In the genomic region with DNA sequence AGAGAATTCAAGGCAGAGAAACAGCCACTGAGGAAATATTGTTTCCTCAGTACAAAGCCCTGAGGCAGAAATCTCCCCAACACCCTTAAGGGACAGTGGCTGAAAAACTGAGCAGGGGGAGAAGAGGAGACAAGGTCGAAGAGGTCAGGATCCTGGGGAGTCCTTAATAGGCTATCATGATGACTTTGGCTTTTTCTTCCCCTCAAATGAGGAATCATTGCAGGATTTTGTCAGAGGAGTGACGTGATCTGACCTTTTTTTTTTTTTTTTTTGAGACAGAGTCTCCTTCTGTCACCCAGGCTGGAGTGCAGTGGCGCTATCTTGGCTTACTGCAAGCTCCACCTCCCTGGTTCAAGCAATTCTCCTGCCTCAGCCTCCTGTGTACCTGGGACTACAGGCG, we compare ENCODE assay signal across 11 cellular contexts. TPM values are rescaled to one million over a fixed set of nuclear protein-coding genes. Genes with fewer than 3 reads are reported as not detected.
DNase-seq lines count a peak whose midpoint lies in the region; ATAC-seq, FAIRE-seq and TF ChIP-seq lines count a peak whose summit lies in the region.
"Had no signal": no experiment of that assay in that cellular context is flagged by ENCODE, and none has a peak within 500 bp of the region (broad histone marks: within the 10 kb centered on the region; RNA-seq: fewer than 3 reads in every experiment).

No MANE protein-coding gene starts in this region.

- H3K36me3 Mint-ChIP-seq in stimulated activated naive CD8-positive, alpha-beta T cell treated with anti-CD3 and anti-CD28 coated beads, Interleukin-15, Interleukin-2, amounts not matched to agents 100 ng/mL and 50 ng/mL, for 24 hours (ENCODE audit: low read depth) = peaks cover 52% of the 10 kb centered on the region
- no peaks in the 10 kb centered on the region for H3K36me3 Mint-ChIP-seq in natural killer cell

- WGBS in K562 (ENCODE audit: insufficient coverage, low coverage, missing lambda C conversion rate) = 65% methylated on average over 3 of the region's 4 CpGs

- peaks cover 52% of the 10 kb centered on the region; the same call in 2 of the 3 replicates for H3K36me3 ChIP-seq in K562 (ENCODE audit: control insufficient read depth, insufficient read depth, low read length)

- peaks cover 6% of the 10 kb centered on the region for H3K9me1 ChIP-seq in K562 (ENCODE audit: control insufficient read depth, insufficient read depth, low read length)

- DNase-seq in stimulated activated naive CD8-positive, alpha-beta T cell treated with anti-CD3 and anti-CD28 coated beads, Interleukin-15, amount 100 ng/mL, for 72 hours = no peak
- DNase-seq in K562 (ENCODE audit: extremely low read depth in 1 of 4, low spot score in 3 of 4) (no peak), natural killer cell (no peak), DMS153 (lab: John Stamatoyannopoulos, UW) (no peak), NCI-H774 (lab: John Stamatoyannopoulos, UW) (no peak)
- DNase-seq: naive B cell, spleen had no signal

- no peaks in the 10 kb centered on the region for H3K9me3 ChIP-seq in K562 (replicated peaks; ENCODE audit: control insufficient read depth, insufficient read depth, low read depth, low read length)
- H3K9me3 ChIP-seq: spleen had no signal

- peaks cover 66% of the 10 kb centered on the region for H3K79me2 ChIP-seq in K562 (ENCODE audit: control insufficient read depth, insufficient read depth, low read length)

- H3K27ac ChIP-seq in K562 (ENCODE audit: extremely low read depth, low read depth, low read length) = 0 out of 3 replicates have a peak overlapping the region, but pooled peaks have one; percentile 17

- POLR2A ChIA-PET in K562 (lab: Yijun Ruan, JAX) = interaction anchor here (0.6 to 1.4 kb wide), 3 partner anchors 9 to 82 kb away, joined by 3 to 5 read pairs (median 3); no protein-coding TSS in a partner anchor

- in situ Hi-C loops in K562 (cut with MboI) = no loop called here

- no peaks in the 10 kb centered on the region for H3K9me3 Mint-ChIP-seq in stimulated activated naive CD8-positive, alpha-beta T cell treated with anti-CD3 and anti-CD28 coated beads, Interleukin-15, Interleukin-2, amounts not matched to agents 100 ng/mL and 50 ng/mL, for 24 hours
- H3K9me3 Mint-ChIP-seq in stimulated activated naive CD8-positive, alpha-beta T cell treated with anti-CD3 and anti-CD28 coated beads, Interleukin-15, amount 100 ng/mL, for 72 hours = no peaks in the 10 kb centered on the region
- no peaks in the 10 kb centered on the region for H3K9me3 Mint-ChIP-seq in natural killer cell

- no peak for TF ChIP-seq RAD21 in K562 (CRISPR knock-in tag; conservative IDR thresholded peaks at IDR 0.05 in 1 of 2, IDR thresholded peaks at IDR 0.05 in 1 of 2)

- FAIRE-seq in K562 (lab: Jason Lieb, UNC) = no peak
- FAIRE-seq: islet of Langerhans had no signal

- CTCF ChIA-PET in K562 (lab: Yijun Ruan, JAX; ENCODE audit: low intra/inter-chr PET ratio) = no interaction called here

- H3K27me3 ChIP-seq in K562 (ENCODE audit: control insufficient read depth in 2 of 2, insufficient read depth in 2 of 2, low read length in 2 of 2) = no peaks in the 10 kb centered on the region
- H3K27me3 ChIP-seq: spleen had no signal

- H3K27ac Mint-ChIP-seq in stimulated activated naive CD8-positive, alpha-beta T cell treated with anti-CD3 and anti-CD28 coated beads, Interleukin-15, Interleukin-2, amounts not matched to agents 100 ng/mL and 50 ng/mL, for 24 hours = peak overlapping the region; percentile 57
- H3K27ac Mint-ChIP-seq in stimulated activated naive CD8-positive, alpha-beta T cell treated with anti-CD3 and anti-CD28 coated beads, Interleukin-15, amount 100 ng/mL, for 72 hours = peak overlapping the region in 1 of 2 donors; percentile 86
- H3K27ac Mint-ChIP-seq in natural killer cell = peak overlapping the region; percentile 59 to 68

- TF ChIP-seq POLR2A in K562 (conservative IDR thresholded peaks at IDR 0.05) = no peak

- TF ChIP-seq CTCF in K562 (IDR thresholded peaks at IDR 0.05 in 2 of 3, conservative IDR thresholded peaks at IDR 0.05 in 1 of 3; ENCODE audit: insufficient read depth in 2 of 3, low read depth in 1 of 3, low read length in 3 of 3) (no peak), natural killer cell (IDR thresholded peaks at IDR 0.05) (no peak)

- TF ChIP-seq EP300 in K562 (IDR thresholded peaks at IDR 0.05; ENCODE audit: low read length) = no peak

- ATAC-seq in stimulated activated naive CD8-positive, alpha-beta T cell treated with anti-CD3 and anti-CD28 coated beads, Interleukin-15, amount 100 ng/mL, for 72 hours = no peak
- ATAC-seq in K562 (no peak), natural killer cell (no peak), HG02588 (IDR thresholded peaks at IDR 0.05; ENCODE audit: unreplicated experiment) (no peak), HG03354 (IDR thresholded peaks at IDR 0.05; ENCODE audit: poor library complexity, severe bottlenecking, unreplicated experiment) (no peak)

- no peak overlapping the region for H3K9ac ChIP-seq in K562 (ENCODE audit: insufficient read depth in 1 of 2, low read depth in 2 of 2, low read length in 2 of 2)

- no peak overlapping the region for H2AFZ ChIP-seq in K562 (ENCODE audit: low read depth, low read length)

- no peaks in the 10 kb centered on the region; the same call in 1 of the 2 replicates for H4K20me1 ChIP-seq in K562 (replicated peaks; ENCODE audit: control insufficient read depth, insufficient read depth, low read length)

- H3K4me3 Mint-ChIP-seq in stimulated activated naive CD8-positive, alpha-beta T cell treated with anti-CD3 and anti-CD28 coated beads, Interleukin-15, Interleukin-2, amounts not matched to agents 100 ng/mL and 50 ng/mL, for 24 hours = no peak overlapping the region
- no peak overlapping the region for H3K4me3 Mint-ChIP-seq in stimulated activated naive CD8-positive, alpha-beta T cell treated with anti-CD3 and anti-CD28 coated beads, Interleukin-15, amount 100 ng/mL, for 72 hours
- no peak overlapping the region for H3K4me3 Mint-ChIP-seq in natural killer cell

- intact Hi-C loops in K562 (cut with micrococcal nuclease) = no loop called here
- intact Hi-C loops in natural killer cell (cut with micrococcal nuclease) = no loop called here

- peaks cover 52% of the 10 kb centered on the region for H3K4me1 Mint-ChIP-seq in stimulated activated naive CD8-positive, alpha-beta T cell treated with anti-CD3 and anti-CD28 coated beads, Interleukin-15, Interleukin-2, amounts not matched to agents 100 ng/mL and 50 ng/mL, for 24 hours (ENCODE audit: low read depth)
- H3K4me1 Mint-ChIP-seq in stimulated activated naive CD8-positive, alpha-beta T cell treated with anti-CD3 and anti-CD28 coated beads, Interleukin-15, amount 100 ng/mL, for 72 hours = peaks cover 63% of the 10 kb centered on the region
- peaks cover 60 to 68% of the 10 kb centered on the region in 2 donors for H3K4me1 Mint-ChIP-seq in natural killer cell

- no peaks in the 10 kb centered on the region for H3K27me3 Mint-ChIP-seq in stimulated activated naive CD8-positive, alpha-beta T cell treated with anti-CD3 and anti-CD28 coated beads, Interleukin-15, Interleukin-2, amounts not matched to agents 100 ng/mL and 50 ng/mL, for 24 hours
- H3K27me3 Mint-ChIP-seq in stimulated activated naive CD8-positive, alpha-beta T cell treated with anti-CD3 and anti-CD28 coated beads, Interleukin-15, amount 100 ng/mL, for 72 hours = no peaks in the 10 kb centered on the region
- H3K27me3 Mint-ChIP-seq in natural killer cell (ENCODE audit: low read depth in 2 of 2) = no peaks in the 10 kb centered on the region
- H3K27me3 Mint-ChIP-seq: naive B cell had no signal

- BruUV-seq in K562 (replicated peaks; lab: Mats Ljungman, UMichigan) = no TSS peak

- peaks cover 16 to 19% of the 10 kb centered on the region in 2 experiments for H3K4me1 ChIP-seq in K562 (replicated peaks in 1 of 2; ENCODE audit: control insufficient read depth in 2 of 2, insufficient read depth in 2 of 2, low read length in 2 of 2)

- no peak overlapping the region for H3K4me3 ChIP-seq in K562
- H3K4me3 ChIP-seq: spleen had no signal

- H3K4me2 ChIP-seq in K562 (ENCODE audit: insufficient read depth, low read length) = no peak overlapping the region

RNA-seq across cellular contexts. Expression of gene MAP7D1, which starts 10.2 kb away (rescaled TPM):
- total RNA-seq in K562 (2011; cell fraction: chromatin; rRNA removed; ENCODE audit: low replicate concordance) = 28.8 and 80.6 TPM in 2 replicates
- total RNA-seq in K562 (2011; cell fraction: nucleolus; rRNA removed) = 47.5 and 62.2 TPM in 2 replicates
- 37.8 and 52.2 TPM in 2 replicates for total RNA-seq in K562 (2011; cell fraction: nucleoplasm; rRNA removed)
- total RNA-seq in K562 (2014; rRNA removed) (72.8 and 74.4 TPM in 2 replicates), K562 (2014; rRNA removed; fragmentation: Illumina TruSeq; extraction: Trizol) (17.4 and 20.8 TPM in 2 replicates), K562 (2015; rRNA removed; fragmentation: Illumina TruSeq; extraction: Trizol) (34.5 and 37.8 TPM in 2 replicates), K562 (2021) (101 and 108 TPM in 2 replicates), natural killer cell (100 to 1,000 TPM; 213 to 232 (median 230) TPM)
- polyA plus RNA-seq in K562 (2011; rRNA removed) (17.2 and 18.4 TPM in 2 replicates), K562 (2014; fragmentation: Illumina TruSeq; extraction: Trizol) (49.2 and 53.7 TPM in 2 replicates), K562 (2014; fragmentation: Nextera tagmentation; extraction: Ambion mirVana) (1 to 10 TPM; 3.6 to 4.4 TPM), K562 (2014; rRNA removed) (53.8 and 54.7 TPM in 2 replicates)
- polyA plus RNA-seq in K562 (2011; cell fraction: cytosol; rRNA removed) = 14.6 and 28.7 TPM in 2 replicates
- polyA plus RNA-seq in K562 (2011; cell fraction: nucleus; rRNA removed) = 34.1 and 46.2 TPM in 2 replicates
- polyA plus RNA-seq in K562 (2012) = 51.5 and 56.5 TPM in 2 replicates
- polyA minus RNA-seq in K562 (2011; rRNA and poly(A)+ RNA removed) = 8.2 and 9.2 TPM in 2 replicates
- 31.8 and 55.1 TPM in 2 replicates for polyA minus RNA-seq in K562 (2011; cell fraction: cytosol; rRNA and poly(A)+ RNA removed)
- polyA minus RNA-seq in K562 (2011; cell fraction: nucleus; rRNA and poly(A)+ RNA removed) = 13.1 and 14.8 TPM in 2 replicates

RNA-seq across cellular contexts. Expression of gene TRAPPC3, which starts 16.9 kb away (rescaled TPM):
- total RNA-seq in K562 (2011; cell fraction: chromatin; rRNA removed; ENCODE audit: low replicate concordance) = 60.6 and 88.2 TPM in 2 replicates
- total RNA-seq in K562 (2011; cell fraction: nucleolus; rRNA removed) = 67.4 and 71.0 TPM in 2 replicates
- total RNA-seq in K562 (2011; cell fraction: nucleoplasm; rRNA removed) = 76.7 and 96.0 TPM in 2 replicates
- total RNA-seq in K562 (2014; rRNA removed) (132 and 141 TPM in 2 replicates), K562 (2014; rRNA removed; fragmentation: Illumina TruSeq; extraction: Trizol) (109 and 114 TPM in 2 replicates), K562 (2015; rRNA removed; fragmentation: Illumina TruSeq; extraction: Trizol) (112 and 115 TPM in 2 replicates), K562 (2021) (83.4 and 90.9 TPM in 2 replicates), natural killer cell (10 to 100 TPM; 28.0 to 34.7 (median 34.3) TPM)
- polyA plus RNA-seq in K562 (2011; rRNA removed) (128 and 141 TPM in 2 replicates), K562 (2014; fragmentation: Illumina TruSeq; extraction: Trizol) (127 and 140 TPM in 2 replicates), K562 (2014; fragmentation: Nextera tagmentation; extraction: Ambion mirVana) (10 to 100 TPM; 20.6 to 41.8 TPM), K562 (2014; rRNA removed) (119 and 142 TPM in 2 replicates)
- polyA plus RNA-seq in K562 (2011; cell fraction: cytosol; rRNA removed) = 75.6 and 128 TPM in 2 replicates
- polyA plus RNA-seq in K562 (2011; cell fraction: nucleus; rRNA removed) = 80.4 and 107 TPM in 2 replicates
- polyA plus RNA-seq in K562 (2012) = 109 and 110 TPM in 2 replicates
- polyA minus RNA-seq in K562 (2011; rRNA and poly(A)+ RNA removed) = 47.8 and 54.0 TPM in 2 replicates
- polyA minus RNA-seq in K562 (2011; cell fraction: cytosol; rRNA and poly(A)+ RNA removed) = 29.4 and 32.5 TPM in 2 replicates
- polyA minus RNA-seq in K562 (2011; cell fraction: nucleus; rRNA and poly(A)+ RNA removed) = 18.6 and 31.1 TPM in 2 replicates

RNA-seq across cellular contexts. Expression of gene COL8A2, which starts 41.1 kb away (rescaled TPM):
- total RNA-seq in K562 (2011; cell fraction: chromatin; rRNA removed; ENCODE audit: low replicate concordance) = 0.07 and 0.11 TPM in 2 replicates
- total RNA-seq in K562 (2011; cell fraction: nucleolus; rRNA removed) = 0.13 and 0.17 TPM in 2 replicates
- total RNA-seq in K562 (2011; cell fraction: nucleoplasm; rRNA removed) = 0.07 TPM in 1 of 2 replicates, not detected in the other
- 0.14 TPM in 1 of 2 replicates, not detected in the other for total RNA-seq in K562 (2014; rRNA removed)
- 0.03 TPM in 1 of 2 replicates, not detected in the other for total RNA-seq in K562 (2014; rRNA removed; fragmentation: Illumina TruSeq; extraction: Trizol)
- total RNA-seq in K562 (2015; rRNA removed; fragmentation: Illumina TruSeq; extraction: Trizol) = not detected in 2 replicates
- 0.04 and 0.09 TPM in 2 replicates for total RNA-seq in K562 (2021)
- 0.04 TPM in 2 replicates for polyA plus RNA-seq in K562 (2011; rRNA removed)
- polyA plus RNA-seq in K562 (2011; cell fraction: cytosol; rRNA removed) = 0.09 TPM in 1 of 2 replicates, not detected in the other
- 0.11 TPM in 1 of 2 replicates, not detected in the other for polyA plus RNA-seq in K562 (2011; cell fraction: nucleus; rRNA removed)
- 0.01 and 0.07 TPM in 2 replicates for polyA plus RNA-seq in K562 (2012)
- 0.07 TPM in 1 of 2 replicates, not detected in the other for polyA plus RNA-seq in K562 (2014; fragmentation: Illumina TruSeq; extraction: Trizol)
- polyA plus RNA-seq in K562 (2014; fragmentation: Nextera tagmentation; extraction: Ambion mirVana) = not detected
- polyA plus RNA-seq in K562 (2014; rRNA removed) = 0.03 TPM in 1 of 2 replicates, not detected in the other
- polyA minus RNA-seq in K562 (2011; rRNA and poly(A)+ RNA removed) = not detected in 2 replicates
- polyA minus RNA-seq in K562 (2011; cell fraction: cytosol; rRNA and poly(A)+ RNA removed) = not detected in 2 replicates
- polyA minus RNA-seq in K562 (2011; cell fraction: nucleus; rRNA and poly(A)+ RNA removed) = 0.13 TPM in 1 of 2 replicates, not detected in the other
- total RNA-seq in natural killer cell = under 1 TPM; 0.09 to 0.20 (median 0.14) TPM

RNA-seq across cellular contexts. Expression of gene THRAP3, which starts 58.1 kb away (rescaled TPM):
- 53.3 and 99.3 TPM in 2 replicates for total RNA-seq in K562 (2011; cell fraction: chromatin; rRNA removed; ENCODE audit: low replicate concordance)
- total RNA-seq in K562 (2011; cell fraction: nucleolus; rRNA removed) = 40.0 and 45.4 TPM in 2 replicates
- total RNA-seq in K562 (2011; cell fraction: nucleoplasm; rRNA removed) = 40.3 and 53.6 TPM in 2 replicates
- total RNA-seq in K562 (2014; rRNA removed) = 67.9 and 70.5 TPM in 2 replicates
- total RNA-seq in K562 (2014; rRNA removed; fragmentation: Illumina TruSeq; extraction: Trizol) = 100 and 118 TPM in 2 replicates
- total RNA-seq in K562 (2015; rRNA removed; fragmentation: Illumina TruSeq; extraction: Trizol) = 125 and 128 TPM in 2 replicates
- 107 and 123 TPM in 2 replicates for total RNA-seq in K562 (2021)
- 101 and 113 TPM in 2 replicates for polyA plus RNA-seq in K562 (2011; rRNA removed)
- polyA plus RNA-seq in K562 (2011; cell fraction: cytosol; rRNA removed) = 36.7 and 54.3 TPM in 2 replicates
- polyA plus RNA-seq in K562 (2011; cell fraction: nucleus; rRNA removed) = 58.5 and 65.3 TPM in 2 replicates
- 61.1 and 64.3 TPM in 2 replicates for polyA plus RNA-seq in K562 (2012)
- 133 TPM in 2 replicates for polyA plus RNA-seq in K562 (2014; fragmentation: Illumina TruSeq; extraction: Trizol)
- 100 to 1,000 TPM in 1 of 2 experiments, 10 to 100 TPM in 1; 66.2 to 135 TPM for polyA plus RNA-seq in K562 (2014; fragmentation: Nextera tagmentation; extraction: Ambion mirVana)
- polyA plus RNA-seq in K562 (2014; rRNA removed) = 76.9 and 99.0 TPM in 2 replicates
- polyA minus RNA-seq in K562 (2011; rRNA and poly(A)+ RNA removed) = 180 TPM in 2 replicates
- 49.1 and 81.3 TPM in 2 replicates for polyA minus RNA-seq in K562 (2011; cell fraction: cytosol; rRNA and poly(A)+ RNA removed)
- polyA minus RNA-seq in K562 (2011; cell fraction: nucleus; rRNA and poly(A)+ RNA removed) = 29.9 and 65.6 TPM in 2 replicates
- 100 to 1,000 TPM in 1 of 3 donors, 10 to 100 TPM in 2; 88.6 to 110 (median 97.4) TPM for total RNA-seq in natural killer cell
